In the genomic region with DNA sequence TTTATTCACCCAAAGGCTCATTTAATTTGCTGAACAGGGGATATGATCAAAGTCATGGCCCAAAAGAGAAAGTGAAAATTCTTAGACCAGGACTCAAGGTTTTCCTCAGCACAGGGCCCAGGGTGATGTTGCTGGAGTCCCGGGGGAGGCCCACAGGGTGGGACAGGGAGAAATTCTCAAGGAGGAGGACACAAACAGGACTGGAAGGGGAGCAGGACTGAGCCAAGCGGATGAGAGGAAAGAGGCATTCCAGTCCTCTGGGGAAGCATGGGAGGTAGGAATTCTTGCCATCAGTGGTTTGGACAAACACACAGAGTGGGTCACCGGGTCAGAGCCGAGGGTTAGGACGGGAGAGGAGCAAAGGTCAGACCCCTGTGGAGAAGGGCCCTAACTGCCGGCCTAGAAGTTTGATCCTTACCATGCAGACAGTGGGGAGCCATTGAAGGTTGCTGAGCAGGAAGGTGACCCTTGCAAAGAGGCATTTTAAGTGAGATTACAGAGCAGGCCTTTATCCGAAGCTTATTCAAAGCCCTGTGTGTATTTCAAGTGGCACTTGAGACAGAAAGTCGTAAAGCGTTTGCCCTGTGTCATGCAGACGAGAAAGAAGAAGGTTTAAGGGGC, we compare ENCODE assay signal across 1 cellular context.
A peak's percentile ranks its signal among the peaks of the same experiment; 100 is the strongest.
TF ChIP-seq lines count a peak whose summit lies in the region.

No MANE protein-coding gene starts in this region.

TF ChIP-seq in HepG2, 621 proteins besides CTCF, POLR2A, EP300 and RAD21 (continued from another document and continues in another):
- TF ChIP-seq ZNF687 (CRISPR knock-in tag; IDR thresholded peaks at IDR 0.05) = peak; percentile 71
- peak; percentile 64; the same call in 1 of the 2 replicates for TF ChIP-seq TBX2 (CRISPR knock-in tag; IDR thresholded peaks at IDR 0.05; ENCODE audit: borderline replicate concordance)
- TF ChIP-seq STAT5B (CRISPR knock-in tag; IDR thresholded peaks at IDR 0.05) = no peak
- no peak for TF ChIP-seq ZSCAN12 (CRISPR knock-in tag; IDR thresholded peaks at IDR 0.05)
- TF ChIP-seq PHB2 (IDR thresholded peaks at IDR 0.05; ENCODE audit: partially characterized antibody) = no peak
- no peak for TF ChIP-seq ZBTB49 (CRISPR knock-in tag; IDR thresholded peaks at IDR 0.05; ENCODE audit: borderline replicate concordance)
- TF ChIP-seq ZHX2 (IDR thresholded peaks at IDR 0.05; ENCODE audit: low read depth) = 0 out of 2 replicates have a peak, but pooled peaks have one; percentile 23
- no peak for TF ChIP-seq ZHX2 (CRISPR knock-in tag; IDR thresholded peaks at IDR 0.05; ENCODE audit: borderline replicate concordance)
- no peak for TF ChIP-seq GPBP1L1 (CRISPR knock-in tag; IDR thresholded peaks at IDR 0.05)
- TF ChIP-seq SALL1 (CRISPR knock-in tag; IDR thresholded peaks at IDR 0.05) = peak; percentile 88
- no peak for TF ChIP-seq BORCS8-MEF2B (CRISPR knock-in tag; IDR thresholded peaks at IDR 0.05)
- no peak for TF ChIP-seq ZNF101 (CRISPR knock-in tag; IDR thresholded peaks at IDR 0.05; ENCODE audit: borderline replicate concordance, low read depth)
- TF ChIP-seq PREB (CRISPR knock-in tag; IDR thresholded peaks at IDR 0.05) = no peak
- TF ChIP-seq ZNF563 (CRISPR knock-in tag; IDR thresholded peaks at IDR 0.05) = no peak
- TF ChIP-seq, protein P1, sequence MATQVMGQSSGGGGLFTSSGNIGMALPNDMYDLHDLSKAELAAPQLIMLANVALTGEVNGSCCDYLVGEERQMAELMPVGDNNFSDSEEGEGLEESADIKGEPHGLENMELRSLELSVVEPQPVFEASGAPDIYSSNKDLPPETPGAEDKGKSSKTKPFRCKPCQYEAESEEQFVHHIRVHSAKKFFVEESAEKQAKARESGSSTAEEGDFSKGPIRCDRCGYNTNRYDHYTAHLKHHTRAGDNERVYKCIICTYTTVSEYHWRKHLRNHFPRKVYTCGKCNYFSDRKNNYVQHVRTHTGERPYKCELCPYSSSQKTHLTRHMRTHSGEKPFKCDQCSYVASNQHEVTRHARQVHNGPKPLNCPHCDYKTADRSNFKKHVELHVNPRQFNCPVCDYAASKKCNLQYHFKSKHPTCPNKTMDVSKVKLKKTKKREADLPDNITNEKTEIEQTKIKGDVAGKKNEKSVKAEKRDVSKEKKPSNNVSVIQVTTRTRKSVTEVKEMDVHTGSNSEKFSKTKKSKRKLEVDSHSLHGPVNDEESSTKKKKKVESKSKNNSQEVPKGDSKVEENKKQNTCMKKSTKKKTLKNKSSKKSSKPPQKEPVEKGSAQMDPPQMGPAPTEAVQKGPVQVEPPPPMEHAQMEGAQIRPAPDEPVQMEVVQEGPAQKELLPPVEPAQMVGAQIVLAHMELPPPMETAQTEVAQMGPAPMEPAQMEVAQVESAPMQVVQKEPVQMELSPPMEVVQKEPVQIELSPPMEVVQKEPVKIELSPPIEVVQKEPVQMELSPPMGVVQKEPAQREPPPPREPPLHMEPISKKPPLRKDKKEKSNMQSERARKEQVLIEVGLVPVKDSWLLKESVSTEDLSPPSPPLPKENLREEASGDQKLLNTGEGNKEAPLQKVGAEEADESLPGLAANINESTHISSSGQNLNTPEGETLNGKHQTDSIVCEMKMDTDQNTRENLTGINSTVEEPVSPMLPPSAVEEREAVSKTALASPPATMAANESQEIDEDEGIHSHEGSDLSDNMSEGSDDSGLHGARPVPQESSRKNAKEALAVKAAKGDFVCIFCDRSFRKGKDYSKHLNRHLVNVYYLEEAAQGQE (IDR thresholded peaks at IDR 0.05; ENCODE audit: borderline replicate concordance in 1 of 2, low read depth in 1 of 2, low read length in 2 of 2) = peak in 1 of 2 experiments; percentile 47; a peak in 1 of 4 replicates
- no peak for TF ChIP-seq TP53 (CRISPR knock-in tag; conservative IDR thresholded peaks at IDR 0.05)
- 0 out of 2 replicates have a peak, but pooled peaks have one; percentile 69 for TF ChIP-seq HOMEZ (CRISPR knock-in tag; IDR thresholded peaks at IDR 0.05; ENCODE audit: low read depth)
- TF ChIP-seq MAFF (IDR thresholded peaks at IDR 0.05; ENCODE audit: low read depth, low read length) = no peak
- TF ChIP-seq SUZ12 (IDR thresholded peaks at IDR 0.05; ENCODE audit: low read depth, low read length) = no peak
- peak; percentile 72 for TF ChIP-seq RCOR2 (CRISPR knock-in tag; IDR thresholded peaks at IDR 0.05)
- peak; percentile 41 for TF ChIP-seq FOXA3 (CRISPR knock-in tag; IDR thresholded peaks at IDR 0.05)
- 0 out of 2 replicates have a peak, but pooled peaks have one; percentile 16 for TF ChIP-seq TCF7 (IDR thresholded peaks at IDR 0.05; ENCODE audit: low read depth)
- TF ChIP-seq SOX5 (CRISPR knock-in tag; IDR thresholded peaks at IDR 0.05; ENCODE audit: borderline replicate concordance) = peak; percentile 68
- peak; percentile 50; the same call in 1 of the 2 replicates for TF ChIP-seq SIN3A (IDR thresholded peaks at IDR 0.05; ENCODE audit: borderline replicate concordance, low read depth, low read length)
- no peak for TF ChIP-seq GMEB1 (CRISPR knock-in tag; IDR thresholded peaks at IDR 0.05; ENCODE audit: borderline replicate concordance)
- TF ChIP-seq SOX13 (IDR thresholded peaks at IDR 0.05) = no peak
- TF ChIP-seq SOX13 (CRISPR knock-in tag; conservative IDR thresholded peaks at IDR 0.05 in 1 of 2, IDR thresholded peaks at IDR 0.05 in 1 of 2) = peak in 1 of 2 experiments; percentile 70; a peak in 2 of 4 replicates
- 0 out of 2 replicates have a peak, but pooled peaks have one; percentile 10 for TF ChIP-seq SP5 (CRISPR knock-in tag; IDR thresholded peaks at IDR 0.05; ENCODE audit: borderline replicate concordance, low read depth)
- no peak for TF ChIP-seq SRY (CRISPR knock-in tag; IDR thresholded peaks at IDR 0.05)
- TF ChIP-seq ZNF761 (CRISPR knock-in tag; conservative IDR thresholded peaks at IDR 0.05) = no peak
- 0 out of 2 replicates have a peak, but pooled peaks have one; percentile 40 for TF ChIP-seq KAT8 (CRISPR knock-in tag; IDR thresholded peaks at IDR 0.05)
